In genomic region chr6:16741112-16742016, GRCh38 we compare ENCODE assay signal across 8 cellular contexts. TPM values are rescaled to one million over a fixed set of nuclear protein-coding genes. Genes with fewer than 3 reads are reported as not detected.
DNase-seq lines count a peak whose midpoint lies in the region; ATAC-seq, FAIRE-seq and TF ChIP-seq lines count a peak whose summit lies in the region.

No MANE protein-coding gene starts in this region.

- no peaks in the 10 kb centered on the region for H3K27me3 Mint-ChIP-seq in osteocyte (ENCODE audit: unreplicated experiment)

- peaks cover 26% of the 10 kb centered on the region for H3K36me3 Mint-ChIP-seq in osteocyte (ENCODE audit: unreplicated experiment)

- peak; percentile 96 for DNase-seq in HS-27A (ENCODE audit: low read depth)
- DNase-seq in brain microvascular endothelial cell, result peak; percentile 97
- DNase-seq in osteocyte (ENCODE audit: extremely low spot score, unreplicated experiment), result no peak
- no peak for DNase-seq in NCI-H510A (lab: John Stamatoyannopoulos, UW)
- no peak for DNase-seq in superior temporal gyrus (ENCODE audit: extremely low spot score)
- no peak for DNase-seq in kidney
- DNase-seq in caudate nucleus (lab: John Stamatoyannopoulos, UW), result no peak

- intact Hi-C loops in kidney (cut with DNase I), result no loop called here

- H3K36me3 ChIP-seq in brain microvascular endothelial cell (replicated peaks), result peaks cover 5% of the 10 kb centered on the region
- H3K36me3 ChIP-seq in kidney (ENCODE audit: control insufficient read depth in 1 of 2, insufficient read depth in 2 of 2, low read length in 2 of 2), result no peaks in the 10 kb centered on the region

- H3K27ac Mint-ChIP-seq in osteocyte (ENCODE audit: unreplicated experiment), result peak overlapping the region; percentile 57

- no peaks in the 10 kb centered on the region for H3K9me3 ChIP-seq in kidney (ENCODE audit: control insufficient read depth in 1 of 2, low read length in 2 of 2)

- H3K9ac ChIP-seq in kidney (ENCODE audit: low read length in 2 of 2), result no peak overlapping the region

- ATAC-seq in GM18868 (IDR thresholded peaks at IDR 0.05; ENCODE audit: unreplicated experiment), result peak; percentile 84

- H3K27ac ChIP-seq in brain microvascular endothelial cell (peak overlapping the region; percentile 94), kidney (ENCODE audit: low read depth in 2 of 2, low read length in 2 of 2) (peak overlapping the region in 1 of 2 donors; percentile 63), caudate nucleus (ENCODE audit: low read depth, low read length) (no peak overlapping the region)

- H3K4me3 ChIP-seq in brain microvascular endothelial cell (ENCODE audit: low read depth, low read length) (no peak overlapping the region), kidney (ENCODE audit: low read length in 2 of 2) (no peak overlapping the region)

- no peaks in the 10 kb centered on the region for H3K27me3 ChIP-seq in brain microvascular endothelial cell (replicated peaks)

- peaks cover 23 to 29% of the 10 kb centered on the region in 2 donors for H3K4me1 ChIP-seq in kidney (ENCODE audit: control insufficient read depth in 1 of 2, insufficient read depth in 1 of 2, low read depth in 1 of 2, low read length in 2 of 2)

- H3K4me1 Mint-ChIP-seq in osteocyte (ENCODE audit: unreplicated experiment), result peaks cover 78% of the 10 kb centered on the region

- H3K4me3 Mint-ChIP-seq in osteocyte (ENCODE audit: unreplicated experiment), result no peak overlapping the region

- H3K9me3 Mint-ChIP-seq in osteocyte (ENCODE audit: unreplicated experiment), result no peaks in the 10 kb centered on the region

- FAIRE-seq in kidney (lab: Jason Lieb, UNC), result no peak

- in situ Hi-C loops in brain microvascular endothelial cell (cut with HindIII; ENCODE audit: low pct_ligation_motif_present, low sequenced_read_pairs), result no loop called here

- TF ChIP-seq CTCF in brain microvascular endothelial cell (IDR thresholded peaks at IDR 0.05; ENCODE audit: low read depth, low read length, missing control alignments), result no peak
- no peak for TF ChIP-seq CTCF in osteocyte (IDR thresholded peaks at IDR 0.05)
- no peak for TF ChIP-seq CTCF in kidney (IDR thresholded peaks at IDR 0.05; ENCODE audit: borderline replicate concordance, extremely low read depth, insufficient read depth)

RNA-seq across cellular contexts. Expression of gene ATXN1, which starts 19.9 kb away (rescaled TPM):
- total RNA-seq in osteocyte, result 51.6 and 54.4 TPM in 2 replicates
- 58.2 TPM for total RNA-seq in kidney
- 4.2 TPM for polyA plus RNA-seq in kidney (ENCODE audit: insufficient read depth, low read depth, low replicate concordance)

Comparison
In these comparisons a context has a peak if more than half of its experiments do, and no peak if none do; other contexts are left out.
1. DNase-seq: peak in HS-27A (single experiment) and brain microvascular endothelial cell (single experiment); none in osteocyte (single experiment), NCI-H510A (single experiment), superior temporal gyrus (single experiment), kidney (single experiment) and caudate nucleus (0 of 61).